ENCODE assay signal across 15 cellular contexts in the genomic region with DNA sequence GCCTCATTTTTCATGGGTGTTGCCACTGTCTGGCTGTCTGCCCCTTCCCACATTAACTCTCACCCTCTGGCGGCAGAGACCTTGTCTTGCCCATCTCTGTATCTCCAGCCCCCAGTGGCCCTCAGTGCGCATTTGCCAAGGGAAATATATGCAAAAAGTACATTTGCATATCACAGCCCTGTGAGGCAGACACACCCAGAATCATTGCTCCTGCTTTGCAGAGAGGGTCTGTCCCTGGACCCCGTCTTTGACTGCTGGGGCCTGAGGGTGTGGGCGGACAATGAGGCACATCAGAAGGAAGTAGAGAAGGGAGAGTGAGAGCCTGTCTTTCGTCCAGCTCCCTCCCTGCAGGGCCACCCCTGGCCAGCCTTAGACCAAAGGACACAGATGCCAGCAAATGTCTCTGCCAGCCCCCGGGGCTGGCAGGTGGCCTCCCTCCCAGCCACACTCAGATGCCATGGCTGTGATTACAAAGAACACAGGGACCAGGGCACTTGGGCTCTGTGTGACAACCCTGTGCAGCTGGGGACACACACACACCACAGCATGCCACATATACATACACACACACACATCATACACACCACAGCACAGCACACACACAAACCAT.
A peak's percentile ranks its signal among the peaks of the same experiment; 100 is the strongest.
DNase-seq lines count a peak whose midpoint lies in the region; ATAC-seq and TF ChIP-seq lines count a peak whose summit lies in the region.
"Had no signal": no experiment of that assay in that cellular context is flagged by ENCODE, and none has a peak within 500 bp of the region (broad histone marks: within the 10 kb centered on the region; RNA-seq: fewer than 3 reads in every experiment).

No MANE protein-coding gene starts in this region.

- H3K9me3 ChIP-seq in spleen (no peaks in the 10 kb centered on the region), PC-3 (ENCODE audit: low read length) (no peaks in the 10 kb centered on the region)
- H3K9me3 ChIP-seq: Caco-2 had no signal

- TF ChIP-seq POLR2A in spleen (IDR thresholded peaks at IDR 0.05), result no peak

- 63 to 74% (median 71%) methylated on average over 5 to 6 of the region's 6 CpGs for WGBS in spleen, 5 donors

- H3K4me1 ChIP-seq in spleen, result peaks cover 0 to 11% (median 5%) of the 10 kb centered on the region in 6 donors
- H3K4me1 ChIP-seq in PC-3 (ENCODE audit: insufficient read depth, low read length), result no peaks in the 10 kb centered on the region
- H3K4me1 ChIP-seq: Caco-2 had no signal

- H3K4me3 ChIP-seq in dorsolateral prefrontal cortex, result no peak overlapping the region
- H3K4me3 ChIP-seq in spleen, result no peak overlapping the region
- H3K4me3 ChIP-seq in PC-3 (ENCODE audit: low read length), result no peak overlapping the region
- H3K4me3 ChIP-seq: cardiac muscle cell, GM23338 had no signal

- no peak overlapping the region for H3K4me2 ChIP-seq in PC-3 (ENCODE audit: low read length)
- H3K4me2 ChIP-seq: GM23338 had no signal

- no peak overlapping the region for H3K9ac ChIP-seq in PC-3 (ENCODE audit: low read length)

- no peaks in the 10 kb centered on the region for H3K9me2 ChIP-seq in PC-3 (replicated peaks; ENCODE audit: low read length)

- TF ChIP-seq CTCF in dorsolateral prefrontal cortex (IDR thresholded peaks at IDR 0.05 in 54 of 56, conservative IDR thresholded peaks at IDR 0.05 in 2 of 56; ENCODE audit: low read depth in 1 of 56, partially characterized antibody in 56 of 56), result no peak
- TF ChIP-seq CTCF in spleen (IDR thresholded peaks at IDR 0.05 in 8 of 11, conservative IDR thresholded peaks at IDR 0.05 in 3 of 11), result no peak
- no peak for TF ChIP-seq CTCF in GM10266 (IDR thresholded peaks at IDR 0.05; ENCODE audit: control insufficient read depth, insufficient read depth, low read depth, missing control alignments)
- no peak for TF ChIP-seq CTCF in PC-3 (conservative IDR thresholded peaks at IDR 0.05; ENCODE audit: low read depth, low read length)

- H3K79me2 ChIP-seq in PC-3 (ENCODE audit: low read length), result no peaks in the 10 kb centered on the region

- POLR2A ChIA-PET in PC-3 (lab: Charles Lee; ENCODE audit: unreplicated experiment), result no interaction called here

- H3K36me3 ChIP-seq in spleen (no peaks in the 10 kb centered on the region), PC-3 (ENCODE audit: low read depth, low read length) (no peaks in the 10 kb centered on the region)
- H3K36me3 ChIP-seq: cardiac muscle cell had no signal

- H3F3A ChIP-seq in PC-3 (ENCODE audit: low read length, unreplicated experiment), result no peaks in the 10 kb centered on the region

- H2AFZ ChIP-seq in PC-3 (ENCODE audit: low read length), result no peak overlapping the region
- H2AFZ ChIP-seq: GM23338 had no signal

- CTCF ChIA-PET in PC-3 (lab: Charles Lee), result no interaction called here

- no peaks in the 10 kb centered on the region for H4K20me1 ChIP-seq in PC-3 (ENCODE audit: low read length)

- ATAC-seq in PC-3, result no peak
- ATAC-seq: GM23338; stimulated activated naive CD8-positive, alpha-beta T cell treated with anti-CD3 and anti-CD28 coated beads, Interleukin-15, amount 100 ng/mL, for 72 hours had no signal

- BruUV-seq in PC-3 (replicated peaks; lab: Mats Ljungman, UMichigan), result no TSS peak

- H3K27me3 ChIP-seq in dorsolateral prefrontal cortex (peaks cover 0 to 4% (median 0%) of the 10 kb centered on the region in 45 donors), spleen (replicated peaks in 1 of 7) (peaks cover 0 to 9% (median 0%) of the 10 kb centered on the region in 7 donors), PC-3 (ENCODE audit: low read length) (peaks cover 12% of the 10 kb centered on the region; the same call in 1 of the 2 replicates)
- H3K27me3 ChIP-seq: cardiac muscle cell had no signal

- intact Hi-C loops in dorsolateral prefrontal cortex (cut with DNase I), result no loop called here
- intact Hi-C loops in spleen (cut with DNase I; ENCODE audit: low total_unique reads), result no loop called here
- intact Hi-C loops in PC-3 (cut with micrococcal nuclease), result no loop called here

- peak; percentile 41 for DNase-seq in NCI-H2107 (lab: John Stamatoyannopoulos, UW)
- DNase-seq in NCI-H2107 treated with DMSO at 0.1 percent for 48 hours (lab: John Stamatoyannopoulos, UW; ENCODE audit: unreplicated experiment), result no peak
- peak; percentile 96 to 97 for DNase-seq in NCI-H526 (lab: John Stamatoyannopoulos, UW)
- DNase-seq in dorsolateral prefrontal cortex, result peak in 2 of 10 donors; percentile 42 to 64
- DNase-seq in spleen, result peak; percentile 63
- no peak for DNase-seq in COLO668 (lab: John Stamatoyannopoulos, UW; ENCODE audit: unreplicated experiment)
- DNase-seq in GM10266 (ENCODE audit: extremely low spot score), result no peak
- DNase-seq in PC-3, result no peak
- DNase-seq: activated CD4-positive, CD25-positive, alpha-beta regulatory T cell treated with anti-CD3 and anti-CD28 coated beads, Interleukin-2, amount 50 U/mL, for 72 hours; activated naive CD8-positive, alpha-beta T cell treated with anti-CD3 and anti-CD28 coated beads for 36 hours; Caco-2; stimulated activated naive CD8-positive, alpha-beta T cell treated with anti-CD3 and anti-CD28 coated beads, Interleukin-15, amount 100 ng/mL, for 72 hours; T-helper 1 cell had no signal

- peak overlapping the region in 42 of 59 donors; percentile 4 to 84 (median 62) for H3K27ac ChIP-seq in dorsolateral prefrontal cortex
- no peak overlapping the region for H3K27ac ChIP-seq in spleen
- H3K27ac ChIP-seq in PC-3 (ENCODE audit: low read length), result no peak overlapping the region
- H3K27ac ChIP-seq: cardiac muscle cell had no signal

Comparison
In these comparisons a context has a peak if more than half of its experiments do, and no peak if none do; other contexts are left out.
1. DNase-seq: peak in NCI-H2107 (single experiment), NCI-H526 (2 of 2) and spleen (single experiment); none in NCI-H2107 treated with DMSO at 0.1 percent for 48 hours (single experiment), COLO668 (single experiment), GM10266 (single experiment) and PC-3 (single experiment).
2. H3K27ac ChIP-seq: peak in dorsolateral prefrontal cortex (42 of 59); none in spleen (0 of 8) and PC-3 (single experiment).